1 cellular context compared by ENCODE assay signal in the genomic region with DNA sequence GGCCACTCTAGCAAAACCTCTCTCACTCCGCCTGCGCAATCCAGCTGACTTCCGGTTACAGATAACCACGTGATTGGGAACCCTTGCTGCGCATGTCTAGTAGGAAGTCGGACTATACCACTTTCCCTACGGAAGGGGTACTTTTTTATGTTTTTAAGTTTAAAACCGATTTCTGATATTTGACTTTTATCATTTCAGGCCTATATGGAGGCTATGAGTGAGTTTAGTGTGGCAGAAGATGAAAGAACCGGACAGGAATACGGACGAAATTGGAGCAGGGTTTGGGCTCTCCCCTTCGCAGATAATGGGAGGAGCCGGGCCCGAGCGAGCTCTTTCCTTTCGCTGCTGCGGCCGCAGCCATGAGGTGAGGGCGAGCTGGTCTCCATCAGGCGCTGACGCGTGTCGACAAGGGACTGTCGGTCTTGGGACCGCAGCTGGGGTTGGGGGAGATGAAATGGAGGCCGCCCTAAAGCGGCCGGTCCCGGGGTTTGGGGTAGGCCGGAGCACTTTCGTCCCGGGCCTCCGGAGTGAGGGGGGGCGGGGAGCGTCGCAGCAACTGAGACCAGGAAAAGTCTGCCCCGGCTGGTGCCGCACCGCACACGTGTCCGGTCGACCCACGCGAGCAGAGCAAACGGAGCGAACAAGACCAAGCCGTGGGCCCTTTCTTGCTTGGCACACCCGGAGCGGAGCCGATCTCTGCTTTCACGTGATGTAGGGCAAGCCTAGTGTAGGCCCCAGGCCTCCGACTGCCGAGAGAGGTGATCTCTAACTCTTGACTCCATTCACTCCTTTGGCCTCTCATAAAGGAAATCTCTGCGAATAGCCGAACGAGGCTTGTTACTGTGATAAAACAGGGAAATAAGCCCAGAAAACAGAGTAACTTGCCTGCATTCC.
TF ChIP-seq lines count a peak whose summit lies in the region.

A gene (plus strand): TSS at position 298 of the 894 bp plus-strand sequence. CDS start 62 bp downstream, at position 360.

TF ChIP-seq in K562, 482 proteins besides CTCF, POLR2A, EP300 and RAD21 (continued from another document and continues in another):
- TF ChIP-seq, protein P1, sequence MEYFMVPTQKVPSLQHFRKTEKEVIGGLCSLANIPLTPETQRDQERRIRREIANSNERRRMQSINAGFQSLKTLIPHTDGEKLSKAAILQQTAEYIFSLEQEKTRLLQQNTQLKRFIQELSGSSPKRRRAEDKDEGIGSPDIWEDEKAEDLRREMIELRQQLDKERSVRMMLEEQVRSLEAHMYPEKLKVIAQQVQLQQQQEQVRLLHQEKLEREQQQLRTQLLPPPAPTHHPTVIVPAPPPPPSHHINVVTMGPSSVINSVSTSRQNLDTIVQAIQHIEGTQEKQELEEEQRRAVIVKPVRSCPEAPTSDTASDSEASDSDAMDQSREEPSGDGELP (CRISPR knock-in tag; IDR thresholded peaks at IDR 0.05; ENCODE audit: borderline replicate concordance) = peak; percentile 87
- TF ChIP-seq ZNF561 (CRISPR knock-in tag; conservative IDR thresholded peaks at IDR 0.05) (no peak), ZNF668 (CRISPR knock-in tag; IDR thresholded peaks at IDR 0.05) (no peak), EGR1 (conservative IDR thresholded peaks at IDR 0.05) (peak; percentile 91; the same call in 1 of the 2 replicates), ATF1 (CRISPR knock-in tag; IDR thresholded peaks at IDR 0.05) (no peak), ATF1 (tag; IDR thresholded peaks at IDR 0.05) (0 out of 2 replicates have a peak, but pooled peaks have one; percentile 27), PPARD (CRISPR knock-in tag; IDR thresholded peaks at IDR 0.05) (no peak), SAP30 (IDR thresholded peaks at IDR 0.05; ENCODE audit: borderline replicate concordance, insufficient read depth, low read depth, low read length, poor library complexity, severe bottlenecking) (peak; percentile 84), ETV1 (tag; conservative IDR thresholded peaks at IDR 0.05; ENCODE audit: low read depth) (peak; percentile 88), GATAD2A (IDR thresholded peaks at IDR 0.05) (no peak), ZNF263 (CRISPR knock-in tag; IDR thresholded peaks at IDR 0.05; ENCODE audit: borderline replicate concordance) (peak; percentile 46; the same call in 1 of the 2 replicates), YY1 (IDR thresholded peaks at IDR 0.05; ENCODE audit: borderline replicate concordance in 1 of 3, control insufficient read depth in 1 of 3, extremely low read depth in 1 of 3, insufficient read depth in 3 of 3, insufficient read length in 1 of 3, insufficient replicate concordance in 2 of 3, low read depth in 1 of 3, low read length in 2 of 3) (peak in 2 of 3 experiments; percentile 76 to 89), CREBBP (IDR thresholded peaks at IDR 0.05; ENCODE audit: low read depth, low read length) (no peak), ZNF175 (CRISPR knock-in tag; IDR thresholded peaks at IDR 0.05; ENCODE audit: low read depth) (peak; percentile 58), C11orf30 (IDR thresholded peaks at IDR 0.05; ENCODE audit: low read depth) (peak; percentile 35; the same call in 1 of the 2 replicates), NCOA2 (IDR thresholded peaks at IDR 0.05; ENCODE audit: partially characterized antibody in 2 of 2) (no peak), STAT5B (CRISPR knock-in tag; IDR thresholded peaks at IDR 0.05) (no peak), RBBP5 (IDR thresholded peaks at IDR 0.05; ENCODE audit: borderline replicate concordance, insufficient read depth, low read length, poor library complexity, severe bottlenecking) (peak; percentile 74), ZNF583 (CRISPR knock-in tag; IDR thresholded peaks at IDR 0.05) (no peak), ZBTB8A (IDR thresholded peaks at IDR 0.05; ENCODE audit: partially characterized antibody) (no peak), SRSF1 (IDR thresholded peaks at IDR 0.05; ENCODE audit: low read depth, low read length) (peak; percentile 86; the same call in 1 of the 2 replicates), RUNX1 (IDR thresholded peaks at IDR 0.05; ENCODE audit: low read depth) (no peak), FOXM1 (IDR thresholded peaks at IDR 0.05; ENCODE audit: low read depth) (no peak), FOXM1 (CRISPR knock-in tag; IDR thresholded peaks at IDR 0.05; ENCODE audit: low read depth) (0 out of 2 replicates have a peak, but pooled peaks have one; percentile 36), ZNF586 (CRISPR knock-in tag; conservative IDR thresholded peaks at IDR 0.05) (no peak), NFYB (IDR thresholded peaks at IDR 0.05; ENCODE audit: extremely low read depth, insufficient read length) (no peak), EP400 (IDR thresholded peaks at IDR 0.05) (peak; percentile 98), HDAC2 (IDR thresholded peaks at IDR 0.05) (no peak), GABPB1 (CRISPR knock-in tag; IDR thresholded peaks at IDR 0.05) (peak; percentile 80; the same call in 1 of the 2 replicates), ZNF24 (IDR thresholded peaks at IDR 0.05) (no peak)
- TF ChIP-seq, protein P2, sequence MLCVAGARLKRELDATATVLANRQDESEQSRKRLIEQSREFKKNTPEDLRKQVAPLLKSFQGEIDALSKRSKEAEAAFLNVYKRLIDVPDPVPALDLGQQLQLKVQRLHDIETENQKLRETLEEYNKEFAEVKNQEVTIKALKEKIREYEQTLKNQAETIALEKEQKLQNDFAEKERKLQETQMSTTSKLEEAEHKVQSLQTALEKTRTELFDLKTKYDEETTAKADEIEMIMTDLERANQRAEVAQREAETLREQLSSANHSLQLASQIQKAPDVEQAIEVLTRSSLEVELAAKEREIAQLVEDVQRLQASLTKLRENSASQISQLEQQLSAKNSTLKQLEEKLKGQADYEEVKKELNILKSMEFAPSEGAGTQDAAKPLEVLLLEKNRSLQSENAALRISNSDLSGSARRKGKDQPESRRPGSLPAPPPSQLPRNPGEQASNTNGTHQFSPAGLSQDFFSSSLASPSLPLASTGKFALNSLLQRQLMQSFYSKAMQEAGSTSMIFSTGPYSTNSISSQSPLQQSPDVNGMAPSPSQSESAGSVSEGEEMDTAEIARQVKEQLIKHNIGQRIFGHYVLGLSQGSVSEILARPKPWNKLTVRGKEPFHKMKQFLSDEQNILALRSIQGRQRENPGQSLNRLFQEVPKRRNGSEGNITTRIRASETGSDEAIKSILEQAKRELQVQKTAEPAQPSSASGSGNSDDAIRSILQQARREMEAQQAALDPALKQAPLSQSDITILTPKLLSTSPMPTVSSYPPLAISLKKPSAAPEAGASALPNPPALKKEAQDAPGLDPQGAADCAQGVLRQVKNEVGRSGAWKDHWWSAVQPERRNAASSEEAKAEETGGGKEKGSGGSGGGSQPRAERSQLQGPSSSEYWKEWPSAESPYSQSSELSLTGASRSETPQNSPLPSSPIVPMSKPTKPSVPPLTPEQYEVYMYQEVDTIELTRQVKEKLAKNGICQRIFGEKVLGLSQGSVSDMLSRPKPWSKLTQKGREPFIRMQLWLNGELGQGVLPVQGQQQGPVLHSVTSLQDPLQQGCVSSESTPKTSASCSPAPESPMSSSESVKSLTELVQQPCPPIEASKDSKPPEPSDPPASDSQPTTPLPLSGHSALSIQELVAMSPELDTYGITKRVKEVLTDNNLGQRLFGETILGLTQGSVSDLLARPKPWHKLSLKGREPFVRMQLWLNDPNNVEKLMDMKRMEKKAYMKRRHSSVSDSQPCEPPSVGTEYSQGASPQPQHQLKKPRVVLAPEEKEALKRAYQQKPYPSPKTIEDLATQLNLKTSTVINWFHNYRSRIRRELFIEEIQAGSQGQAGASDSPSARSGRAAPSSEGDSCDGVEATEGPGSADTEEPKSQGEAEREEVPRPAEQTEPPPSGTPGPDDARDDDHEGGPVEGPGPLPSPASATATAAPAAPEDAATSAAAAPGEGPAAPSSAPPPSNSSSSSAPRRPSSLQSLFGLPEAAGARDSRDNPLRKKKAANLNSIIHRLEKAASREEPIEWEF (CRISPR knock-in tag; IDR thresholded peaks at IDR 0.05) = 0 out of 2 replicates have a peak, but pooled peaks have one; percentile 19
- TF ChIP-seq, protein P3, sequence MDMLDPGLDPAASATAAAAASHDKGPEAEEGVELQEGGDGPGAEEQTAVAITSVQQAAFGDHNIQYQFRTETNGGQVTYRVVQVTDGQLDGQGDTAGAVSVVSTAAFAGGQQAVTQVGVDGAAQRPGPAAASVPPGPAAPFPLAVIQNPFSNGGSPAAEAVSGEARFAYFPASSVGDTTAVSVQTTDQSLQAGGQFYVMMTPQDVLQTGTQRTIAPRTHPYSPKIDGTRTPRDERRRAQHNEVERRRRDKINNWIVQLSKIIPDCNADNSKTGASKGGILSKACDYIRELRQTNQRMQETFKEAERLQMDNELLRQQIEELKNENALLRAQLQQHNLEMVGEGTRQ (CRISPR knock-in tag; IDR thresholded peaks at IDR 0.05) = peak; percentile 94
- TF ChIP-seq, protein P4, sequence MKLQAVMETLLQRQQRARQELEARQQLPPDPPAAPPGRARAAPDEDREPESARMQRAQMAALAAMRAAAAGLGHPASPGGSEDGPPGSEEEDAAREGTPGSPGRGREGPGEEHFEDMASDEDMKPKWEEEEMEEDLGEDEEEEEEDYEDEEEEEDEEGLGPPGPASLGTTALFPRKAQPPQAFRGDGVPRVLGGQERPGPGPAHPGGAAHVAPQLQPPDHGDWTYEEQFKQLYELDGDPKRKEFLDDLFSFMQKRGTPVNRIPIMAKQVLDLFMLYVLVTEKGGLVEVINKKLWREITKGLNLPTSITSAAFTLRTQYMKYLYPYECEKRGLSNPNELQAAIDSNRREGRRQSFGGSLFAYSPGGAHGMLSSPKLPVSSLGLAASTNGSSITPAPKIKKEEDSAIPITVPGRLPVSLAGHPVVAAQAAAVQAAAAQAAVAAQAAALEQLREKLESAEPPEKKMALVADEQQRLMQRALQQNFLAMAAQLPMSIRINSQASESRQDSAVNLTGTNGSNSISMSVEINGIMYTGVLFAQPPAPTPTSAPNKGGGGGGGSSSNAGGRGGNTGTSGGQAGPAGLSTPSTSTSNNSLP (IDR thresholded peaks at IDR 0.05; ENCODE audit: borderline replicate concordance, low read depth, low read length) = no peak
- TF ChIP-seq, protein P5, sequence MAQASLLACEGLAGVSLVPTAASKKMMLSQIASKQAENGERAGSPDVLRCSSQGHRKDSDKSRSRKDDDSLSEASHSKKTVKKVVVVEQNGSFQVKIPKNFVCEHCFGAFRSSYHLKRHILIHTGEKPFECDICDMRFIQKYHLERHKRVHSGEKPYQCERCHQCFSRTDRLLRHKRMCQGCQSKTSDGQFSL (CRISPR knock-in tag; IDR thresholded peaks at IDR 0.05) = peak; percentile 91
- TF ChIP-seq, protein P5 (tag; IDR thresholded peaks at IDR 0.05) = peak in 1 of 2 experiments; percentile 85; a peak in 2 of 4 replicates
- TF ChIP-seq, protein P6, sequence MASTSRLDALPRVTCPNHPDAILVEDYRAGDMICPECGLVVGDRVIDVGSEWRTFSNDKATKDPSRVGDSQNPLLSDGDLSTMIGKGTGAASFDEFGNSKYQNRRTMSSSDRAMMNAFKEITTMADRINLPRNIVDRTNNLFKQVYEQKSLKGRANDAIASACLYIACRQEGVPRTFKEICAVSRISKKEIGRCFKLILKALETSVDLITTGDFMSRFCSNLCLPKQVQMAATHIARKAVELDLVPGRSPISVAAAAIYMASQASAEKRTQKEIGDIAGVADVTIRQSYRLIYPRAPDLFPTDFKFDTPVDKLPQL (IDR thresholded peaks at IDR 0.05; ENCODE audit: extremely low read depth, insufficient read length) = peak; percentile 58
- TF ChIP-seq, protein P7, sequence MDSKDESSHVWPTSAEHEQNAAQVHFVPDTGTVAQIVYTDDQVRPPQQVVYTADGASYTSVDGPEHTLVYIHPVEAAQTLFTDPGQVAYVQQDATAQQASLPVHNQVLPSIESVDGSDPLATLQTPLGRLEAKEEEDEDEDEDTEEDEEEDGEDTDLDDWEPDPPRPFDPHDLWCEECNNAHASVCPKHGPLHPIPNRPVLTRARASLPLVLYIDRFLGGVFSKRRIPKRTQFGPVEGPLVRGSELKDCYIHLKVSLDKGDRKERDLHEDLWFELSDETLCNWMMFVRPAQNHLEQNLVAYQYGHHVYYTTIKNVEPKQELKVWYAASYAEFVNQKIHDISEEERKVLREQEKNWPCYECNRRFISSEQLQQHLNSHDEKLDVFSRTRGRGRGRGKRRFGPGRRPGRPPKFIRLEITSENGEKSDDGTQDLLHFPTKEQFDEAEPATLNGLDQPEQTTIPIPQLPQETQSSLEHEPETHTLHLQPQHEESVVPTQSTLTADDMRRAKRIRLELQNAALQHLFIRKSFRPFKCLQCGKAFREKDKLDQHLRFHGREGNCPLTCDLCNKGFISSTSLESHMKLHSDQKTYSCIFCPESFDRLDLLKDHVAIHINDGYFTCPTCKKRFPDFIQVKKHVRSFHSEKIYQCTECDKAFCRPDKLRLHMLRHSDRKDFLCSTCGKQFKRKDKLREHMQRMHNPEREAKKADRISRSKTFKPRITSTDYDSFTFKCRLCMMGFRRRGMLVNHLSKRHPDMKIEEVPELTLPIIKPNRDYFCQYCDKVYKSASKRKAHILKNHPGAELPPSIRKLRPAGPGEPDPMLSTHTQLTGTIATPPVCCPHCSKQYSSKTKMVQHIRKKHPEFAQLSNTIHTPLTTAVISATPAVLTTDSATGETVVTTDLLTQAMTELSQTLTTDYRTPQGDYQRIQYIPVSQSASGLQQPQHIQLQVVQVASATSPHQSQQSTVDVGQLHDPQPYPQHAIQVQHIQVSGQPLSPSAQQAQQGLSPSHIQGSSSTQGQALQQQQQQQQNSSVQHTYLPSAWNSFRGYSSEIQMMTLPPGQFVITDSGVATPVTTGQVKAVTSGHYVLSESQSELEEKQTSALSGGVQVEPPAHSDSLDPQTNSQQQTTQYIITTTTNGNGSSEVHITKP (IDR thresholded peaks at IDR 0.05; ENCODE audit: partially characterized antibody) = peak; percentile 100
- TF ChIP-seq, protein P8, sequence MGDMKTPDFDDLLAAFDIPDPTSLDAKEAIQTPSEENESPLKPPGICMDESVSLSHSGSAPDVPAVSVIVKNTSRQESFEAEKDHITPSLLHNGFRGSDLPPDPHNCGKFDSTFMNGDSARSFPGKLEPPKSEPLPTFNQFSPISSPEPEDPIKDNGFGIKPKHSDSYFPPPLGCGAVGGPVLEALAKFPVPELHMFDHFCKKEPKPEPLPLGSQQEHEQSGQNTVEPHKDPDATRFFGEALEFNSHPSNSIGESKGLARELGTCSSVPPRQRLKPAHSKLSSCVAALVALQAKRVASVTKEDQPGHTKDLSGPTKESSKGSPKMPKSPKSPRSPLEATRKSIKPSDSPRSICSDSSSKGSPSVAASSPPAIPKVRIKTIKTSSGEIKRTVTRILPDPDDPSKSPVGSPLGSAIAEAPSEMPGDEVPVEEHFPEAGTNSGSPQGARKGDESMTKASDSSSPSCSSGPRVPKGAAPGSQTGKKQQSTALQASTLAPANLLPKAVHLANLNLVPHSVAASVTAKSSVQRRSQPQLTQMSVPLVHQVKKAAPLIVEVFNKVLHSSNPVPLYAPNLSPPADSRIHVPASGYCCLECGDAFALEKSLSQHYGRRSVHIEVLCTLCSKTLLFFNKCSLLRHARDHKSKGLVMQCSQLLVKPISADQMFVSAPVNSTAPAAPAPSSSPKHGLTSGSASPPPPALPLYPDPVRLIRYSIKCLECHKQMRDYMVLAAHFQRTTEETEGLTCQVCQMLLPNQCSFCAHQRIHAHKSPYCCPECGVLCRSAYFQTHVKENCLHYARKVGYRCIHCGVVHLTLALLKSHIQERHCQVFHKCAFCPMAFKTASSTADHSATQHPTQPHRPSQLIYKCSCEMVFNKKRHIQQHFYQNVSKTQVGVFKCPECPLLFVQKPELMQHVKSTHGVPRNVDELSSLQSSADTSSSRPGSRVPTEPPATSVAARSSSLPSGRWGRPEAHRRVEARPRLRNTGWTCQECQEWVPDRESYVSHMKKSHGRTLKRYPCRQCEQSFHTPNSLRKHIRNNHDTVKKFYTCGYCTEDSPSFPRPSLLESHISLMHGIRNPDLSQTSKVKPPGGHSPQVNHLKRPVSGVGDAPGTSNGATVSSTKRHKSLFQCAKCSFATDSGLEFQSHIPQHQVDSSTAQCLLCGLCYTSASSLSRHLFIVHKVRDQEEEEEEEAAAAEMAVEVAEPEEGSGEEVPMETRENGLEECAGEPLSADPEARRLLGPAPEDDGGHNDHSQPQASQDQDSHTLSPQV (IDR thresholded peaks at IDR 0.05) = no peak
